Comparison of ENCODE assay signal across 20 cellular contexts in genomic region chr9:134710912-134711311, GRCh38.
"Had no signal": no experiment of that assay in that cellular context is flagged by ENCODE, and none has a peak within 500 bp of the region (broad histone marks: within the 10 kb centered on the region; RNA-seq: fewer than 3 reads in every experiment).

No MANE protein-coding gene starts in this region.

- H3K9ac ChIP-seq: parathyroid adenoma had no signal

- H3K4me3 ChIP-seq: body of pancreas, cardiac muscle cell, spleen, tibial artery had no signal

- DNase-seq: activated CD4-positive, alpha-beta memory T cell treated with anti-CD3 and anti-CD28 coated beads for 36 hours; activated CD4-positive, alpha-beta T cell treated with anti-CD3 and anti-CD28 coated beads for 48 hours; activated effector memory CD4-positive, alpha-beta T cell treated with Interleukin-2 at 50 U/mL for 16 hours; activated naive CD4-positive, alpha-beta T cell treated with anti-CD3 and anti-CD28 coated beads, Interleukin-2, amount 10 ng/mL, durations not matched to agents 7 days and 5 days; activated T-cell treated with anti-CD3 and anti-CD28 coated beads, Interleukin-2, amount 50 U/mL, for 72 hours; amygdala; body of pancreas; effector memory CD4-positive, alpha-beta T cell; foreskin melanocyte; glutamatergic neuron; hypothalamus; nucleus accumbens; spleen; stimulated activated CD4-positive, alpha-beta T cell treated with anti-CD3 and anti-CD28 coated beads, Interleukin-4, amount 100 ng/mL, for 1 hour; stimulated activated naive CD4-positive, alpha-beta T cell treated with Interleukin-2 at 50 U/mL for 16 hours; SW 1271; T-helper 17 cell; tibial artery had no signal

- H3K36me3 ChIP-seq: cardiac muscle cell, spleen had no signal

- H3K27ac ChIP-seq: body of pancreas, cardiac muscle cell, parathyroid adenoma had no signal

- H3K4me1 ChIP-seq: body of pancreas, parathyroid adenoma had no signal

- H3K27me3 ChIP-seq: body of pancreas, cardiac muscle cell, tibial artery had no signal

- H3K9me3 ChIP-seq: body of pancreas, spleen, tibial artery had no signal

- ATAC-seq: activated T-cell treated with anti-CD3 and anti-CD28 coated beads, Interleukin-2, amount 50 U/mL, for 72 hours; body of pancreas; T-helper 17 cell had no signal
